Comparison of ENCODE assay signal across 3 cellular contexts in the genomic region with DNA sequence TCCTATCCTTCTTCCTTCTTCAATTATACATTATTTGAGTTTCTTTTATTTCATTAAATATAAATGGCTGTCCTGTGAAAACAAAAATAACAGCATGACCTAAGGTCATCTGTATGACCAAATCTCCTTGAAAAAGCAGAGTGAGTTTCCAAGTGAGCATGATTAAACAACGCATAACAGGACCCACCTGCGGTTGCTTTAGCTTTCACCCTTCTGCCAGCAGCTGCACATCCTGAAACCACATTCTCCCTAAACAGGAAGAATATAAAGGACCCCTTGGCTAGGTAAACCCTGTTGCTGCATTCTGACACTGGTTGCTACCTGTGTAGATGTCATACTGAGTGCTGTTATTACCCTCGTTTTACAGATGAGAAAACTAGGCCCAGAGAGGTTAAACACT.
A peak's percentile ranks its signal among the peaks of the same experiment; 100 is the strongest.
TF ChIP-seq lines count a peak whose summit lies in the region.

No MANE protein-coding gene starts in this region.

TF ChIP-seq in HepG2, 621 proteins besides CTCF, POLR2A, EP300 and RAD21 (continues in another document):
- TF ChIP-seq ZNF644 (CRISPR knock-in tag; IDR thresholded peaks at IDR 0.05; ENCODE audit: low read depth) (no peak), ATF7-NPFF (CRISPR knock-in tag; IDR thresholded peaks at IDR 0.05; ENCODE audit: low read depth) (no peak), ZNF292 (CRISPR knock-in tag; IDR thresholded peaks at IDR 0.05; ENCODE audit: borderline replicate concordance, low read depth) (no peak), ZNF747 (CRISPR knock-in tag; IDR thresholded peaks at IDR 0.05; ENCODE audit: borderline replicate concordance) (no peak), KLF16 (CRISPR knock-in tag; IDR thresholded peaks at IDR 0.05) (no peak), ZNF326 (CRISPR knock-in tag; IDR thresholded peaks at IDR 0.05; ENCODE audit: borderline replicate concordance) (no peak), HDAC2 (CRISPR knock-in tag; IDR thresholded peaks at IDR 0.05) (no peak)
- TF ChIP-seq, protein P1, sequence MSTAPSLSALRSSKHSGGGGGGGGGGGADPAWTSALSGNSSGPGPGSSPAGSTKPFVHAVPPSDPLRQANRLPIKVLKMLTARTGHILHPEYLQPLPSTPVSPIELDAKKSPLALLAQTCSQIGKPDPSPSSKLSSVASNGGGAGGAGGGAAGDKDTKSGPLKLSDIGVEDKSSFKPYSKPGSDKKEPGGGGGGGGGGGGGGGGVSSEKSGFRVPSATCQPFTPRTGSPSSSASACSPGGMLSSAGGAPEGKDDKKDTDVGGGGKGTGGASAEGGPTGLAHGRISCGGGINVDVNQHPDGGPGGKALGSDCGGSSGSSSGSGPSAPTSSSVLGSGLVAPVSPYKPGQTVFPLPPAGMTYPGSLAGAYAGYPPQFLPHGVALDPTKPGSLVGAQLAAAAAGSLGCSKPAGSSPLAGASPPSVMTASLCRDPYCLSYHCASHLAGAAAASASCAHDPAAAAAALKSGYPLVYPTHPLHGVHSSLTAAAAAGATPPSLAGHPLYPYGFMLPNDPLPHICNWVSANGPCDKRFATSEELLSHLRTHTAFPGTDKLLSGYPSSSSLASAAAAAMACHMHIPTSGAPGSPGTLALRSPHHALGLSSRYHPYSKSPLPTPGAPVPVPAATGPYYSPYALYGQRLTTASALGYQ (CRISPR knock-in tag; IDR thresholded peaks at IDR 0.05) = no peak
- TF ChIP-seq, protein P2, sequence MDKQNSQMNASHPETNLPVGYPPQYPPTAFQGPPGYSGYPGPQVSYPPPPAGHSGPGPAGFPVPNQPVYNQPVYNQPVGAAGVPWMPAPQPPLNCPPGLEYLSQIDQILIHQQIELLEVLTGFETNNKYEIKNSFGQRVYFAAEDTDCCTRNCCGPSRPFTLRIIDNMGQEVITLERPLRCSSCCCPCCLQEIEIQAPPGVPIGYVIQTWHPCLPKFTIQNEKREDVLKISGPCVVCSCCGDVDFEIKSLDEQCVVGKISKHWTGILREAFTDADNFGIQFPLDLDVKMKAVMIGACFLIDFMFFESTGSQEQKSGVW (CRISPR knock-in tag; IDR thresholded peaks at IDR 0.05; ENCODE audit: borderline replicate concordance) = no peak
- TF ChIP-seq, protein P3, sequence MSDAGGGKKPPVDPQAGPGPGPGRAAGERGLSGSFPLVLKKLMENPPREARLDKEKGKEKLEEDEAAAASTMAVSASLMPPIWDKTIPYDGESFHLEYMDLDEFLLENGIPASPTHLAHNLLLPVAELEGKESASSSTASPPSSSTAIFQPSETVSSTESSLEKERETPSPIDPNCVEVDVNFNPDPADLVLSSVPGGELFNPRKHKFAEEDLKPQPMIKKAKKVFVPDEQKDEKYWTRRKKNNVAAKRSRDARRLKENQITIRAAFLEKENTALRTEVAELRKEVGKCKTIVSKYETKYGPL (CRISPR knock-in tag; IDR thresholded peaks at IDR 0.05) = no peak
- TF ChIP-seq, protein P4, sequence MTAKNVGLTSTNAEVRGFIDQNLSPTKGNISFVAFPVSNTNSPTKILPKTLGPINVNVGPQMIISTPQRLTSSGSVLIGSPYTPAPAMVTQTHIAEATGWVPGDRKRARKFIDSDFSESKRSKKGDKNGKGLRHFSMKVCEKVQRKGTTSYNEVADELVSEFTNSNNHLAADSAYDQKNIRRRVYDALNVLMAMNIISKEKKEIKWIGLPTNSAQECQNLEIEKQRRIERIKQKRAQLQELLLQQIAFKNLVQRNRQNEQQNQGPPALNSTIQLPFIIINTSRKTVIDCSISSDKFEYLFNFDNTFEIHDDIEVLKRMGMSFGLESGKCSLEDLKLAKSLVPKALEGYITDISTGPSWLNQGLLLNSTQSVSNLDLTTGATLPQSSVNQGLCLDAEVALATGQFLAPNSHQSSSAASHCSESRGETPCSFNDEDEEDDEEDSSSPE (CRISPR knock-in tag; IDR thresholded peaks at IDR 0.05) = no peak
- TF ChIP-seq, protein P5, sequence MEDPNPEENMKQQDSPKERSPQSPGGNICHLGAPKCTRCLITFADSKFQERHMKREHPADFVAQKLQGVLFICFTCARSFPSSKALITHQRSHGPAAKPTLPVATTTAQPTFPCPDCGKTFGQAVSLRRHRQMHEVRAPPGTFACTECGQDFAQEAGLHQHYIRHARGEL (CRISPR knock-in tag; IDR thresholded peaks at IDR 0.05) = no peak
- TF ChIP-seq, protein P6, sequence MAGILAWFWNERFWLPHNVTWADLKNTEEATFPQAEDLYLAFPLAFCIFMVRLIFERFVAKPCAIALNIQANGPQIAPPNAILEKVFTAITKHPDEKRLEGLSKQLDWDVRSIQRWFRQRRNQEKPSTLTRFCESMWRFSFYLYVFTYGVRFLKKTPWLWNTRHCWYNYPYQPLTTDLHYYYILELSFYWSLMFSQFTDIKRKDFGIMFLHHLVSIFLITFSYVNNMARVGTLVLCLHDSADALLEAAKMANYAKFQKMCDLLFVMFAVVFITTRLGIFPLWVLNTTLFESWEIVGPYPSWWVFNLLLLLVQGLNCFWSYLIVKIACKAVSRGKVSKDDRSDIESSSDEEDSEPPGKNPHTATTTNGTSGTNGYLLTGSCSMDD (CRISPR knock-in tag; IDR thresholded peaks at IDR 0.05) = no peak

TF ChIP-seq in endothelial cell of umbilical vein, 7 proteins besides CTCF, POLR2A, EP300 and RAD21:
- TF ChIP-seq FOS (IDR thresholded peaks at IDR 0.05; ENCODE audit: borderline replicate concordance, insufficient read depth, low read length) (peak; percentile 11), GATA2 (IDR thresholded peaks at IDR 0.05; ENCODE audit: insufficient read depth, insufficient read length, low read depth, low read length) (no peak), POLR2AphosphoS5 (IDR thresholded peaks at IDR 0.05; ENCODE audit: insufficient read depth, low read depth, low read length) (no peak), MYC (IDR thresholded peaks at IDR 0.05; ENCODE audit: low read depth, low read length) (no peak)
TF ChIP-seq in endothelial cell of umbilical vein: peak in this region for 1.

TF ChIP-seq in WTC11, 78 proteins besides CTCF, POLR2A, EP300 and RAD21:
- TF ChIP-seq PRRX2 (CRISPR knock-in tag; IDR thresholded peaks at IDR 0.05) (no peak), ZNF121 (CRISPR knock-in tag; IDR thresholded peaks at IDR 0.05) (no peak), ZNF219 (CRISPR knock-in tag; IDR thresholded peaks at IDR 0.05; ENCODE audit: borderline replicate concordance) (no peak), NR1H2 (CRISPR knock-in tag; IDR thresholded peaks at IDR 0.05) (no peak)
- TF ChIP-seq, protein P7, sequence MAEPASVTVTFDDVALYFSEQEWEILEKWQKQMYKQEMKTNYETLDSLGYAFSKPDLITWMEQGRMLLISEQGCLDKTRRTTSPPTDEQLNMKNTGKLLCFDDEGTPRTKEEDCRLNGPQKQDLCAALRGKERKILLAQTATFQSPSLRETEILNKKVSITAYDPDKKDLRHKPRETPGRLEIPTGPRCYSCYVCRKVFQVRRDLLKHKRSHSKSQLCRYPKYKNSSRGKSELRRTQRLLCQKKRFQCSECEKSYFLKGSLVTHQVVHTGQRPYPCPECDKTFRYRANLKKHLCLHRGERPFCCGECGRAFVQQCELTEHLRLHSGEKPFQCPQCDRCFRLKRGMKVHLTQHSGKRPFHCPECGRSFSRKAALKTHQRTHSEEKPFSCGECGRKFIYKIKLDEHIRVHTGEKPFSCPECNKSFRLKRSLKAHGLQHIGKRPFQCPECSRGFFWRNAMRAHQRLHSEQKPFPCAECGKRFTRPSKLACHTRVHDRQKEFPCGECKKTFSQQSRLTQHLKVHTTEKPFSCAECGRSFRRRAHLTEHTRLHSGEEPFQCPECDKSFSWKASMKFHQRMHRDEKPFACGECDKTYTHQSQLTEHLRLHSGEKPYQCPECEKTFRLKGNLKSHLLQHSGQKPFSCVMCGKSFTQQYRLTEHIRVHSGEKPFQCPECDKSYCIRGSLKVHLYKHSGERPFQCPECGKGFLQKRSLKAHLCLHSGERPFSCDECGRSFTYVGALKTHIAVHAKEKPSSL (CRISPR knock-in tag; conservative IDR thresholded peaks at IDR 0.05) = no peak
- TF ChIP-seq, protein P8, sequence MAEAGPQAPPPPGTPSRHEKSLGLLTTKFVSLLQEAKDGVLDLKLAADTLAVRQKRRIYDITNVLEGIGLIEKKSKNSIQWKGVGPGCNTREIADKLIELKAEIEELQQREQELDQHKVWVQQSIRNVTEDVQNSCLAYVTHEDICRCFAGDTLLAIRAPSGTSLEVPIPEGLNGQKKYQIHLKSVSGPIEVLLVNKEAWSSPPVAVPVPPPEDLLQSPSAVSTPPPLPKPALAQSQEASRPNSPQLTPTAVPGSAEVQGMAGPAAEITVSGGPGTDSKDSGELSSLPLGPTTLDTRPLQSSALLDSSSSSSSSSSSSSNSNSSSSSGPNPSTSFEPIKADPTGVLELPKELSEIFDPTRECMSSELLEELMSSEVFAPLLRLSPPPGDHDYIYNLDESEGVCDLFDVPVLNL (CRISPR knock-in tag; IDR thresholded peaks at IDR 0.05; ENCODE audit: borderline replicate concordance, low read depth) = no peak
- TF ChIP-seq, protein P9, sequence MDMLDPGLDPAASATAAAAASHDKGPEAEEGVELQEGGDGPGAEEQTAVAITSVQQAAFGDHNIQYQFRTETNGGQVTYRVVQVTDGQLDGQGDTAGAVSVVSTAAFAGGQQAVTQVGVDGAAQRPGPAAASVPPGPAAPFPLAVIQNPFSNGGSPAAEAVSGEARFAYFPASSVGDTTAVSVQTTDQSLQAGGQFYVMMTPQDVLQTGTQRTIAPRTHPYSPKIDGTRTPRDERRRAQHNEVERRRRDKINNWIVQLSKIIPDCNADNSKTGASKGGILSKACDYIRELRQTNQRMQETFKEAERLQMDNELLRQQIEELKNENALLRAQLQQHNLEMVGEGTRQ (CRISPR knock-in tag; IDR thresholded peaks at IDR 0.05) = no peak
- TF ChIP-seq, protein P10, sequence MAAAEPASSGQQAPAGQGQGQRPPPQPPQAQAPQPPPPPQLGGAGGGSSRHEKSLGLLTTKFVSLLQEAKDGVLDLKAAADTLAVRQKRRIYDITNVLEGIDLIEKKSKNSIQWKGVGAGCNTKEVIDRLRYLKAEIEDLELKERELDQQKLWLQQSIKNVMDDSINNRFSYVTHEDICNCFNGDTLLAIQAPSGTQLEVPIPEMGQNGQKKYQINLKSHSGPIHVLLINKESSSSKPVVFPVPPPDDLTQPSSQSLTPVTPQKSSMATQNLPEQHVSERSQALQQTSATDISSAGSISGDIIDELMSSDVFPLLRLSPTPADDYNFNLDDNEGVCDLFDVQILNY (CRISPR knock-in tag; IDR thresholded peaks at IDR 0.05) = no peak
- TF ChIP-seq, protein P11, sequence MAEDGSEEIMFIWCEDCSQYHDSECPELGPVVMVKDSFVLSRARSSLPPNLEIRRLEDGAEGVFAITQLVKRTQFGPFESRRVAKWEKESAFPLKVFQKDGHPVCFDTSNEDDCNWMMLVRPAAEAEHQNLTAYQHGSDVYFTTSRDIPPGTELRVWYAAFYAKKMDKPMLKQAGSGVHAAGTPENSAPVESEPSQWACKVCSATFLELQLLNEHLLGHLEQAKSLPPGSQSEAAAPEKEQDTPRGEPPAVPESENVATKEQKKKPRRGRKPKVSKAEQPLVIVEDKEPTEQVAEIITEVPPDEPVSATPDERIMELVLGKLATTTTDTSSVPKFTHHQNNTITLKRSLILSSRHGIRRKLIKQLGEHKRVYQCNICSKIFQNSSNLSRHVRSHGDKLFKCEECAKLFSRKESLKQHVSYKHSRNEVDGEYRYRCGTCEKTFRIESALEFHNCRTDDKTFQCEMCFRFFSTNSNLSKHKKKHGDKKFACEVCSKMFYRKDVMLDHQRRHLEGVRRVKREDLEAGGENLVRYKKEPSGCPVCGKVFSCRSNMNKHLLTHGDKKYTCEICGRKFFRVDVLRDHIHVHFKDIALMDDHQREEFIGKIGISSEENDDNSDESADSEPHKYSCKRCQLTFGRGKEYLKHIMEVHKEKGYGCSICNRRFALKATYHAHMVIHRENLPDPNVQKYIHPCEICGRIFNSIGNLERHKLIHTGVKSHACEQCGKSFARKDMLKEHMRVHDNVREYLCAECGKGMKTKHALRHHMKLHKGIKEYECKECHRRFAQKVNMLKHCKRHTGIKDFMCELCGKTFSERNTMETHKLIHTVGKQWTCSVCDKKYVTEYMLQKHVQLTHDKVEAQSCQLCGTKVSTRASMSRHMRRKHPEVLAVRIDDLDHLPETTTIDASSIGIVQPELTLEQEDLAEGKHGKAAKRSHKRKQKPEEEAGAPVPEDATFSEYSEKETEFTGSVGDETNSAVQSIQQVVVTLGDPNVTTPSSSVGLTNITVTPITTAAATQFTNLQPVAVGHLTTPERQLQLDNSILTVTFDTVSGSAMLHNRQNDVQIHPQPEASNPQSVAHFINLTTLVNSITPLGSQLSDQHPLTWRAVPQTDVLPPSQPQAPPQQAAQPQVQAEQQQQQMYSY (CRISPR knock-in tag; IDR thresholded peaks at IDR 0.05) = no peak
- TF ChIP-seq, protein P12, sequence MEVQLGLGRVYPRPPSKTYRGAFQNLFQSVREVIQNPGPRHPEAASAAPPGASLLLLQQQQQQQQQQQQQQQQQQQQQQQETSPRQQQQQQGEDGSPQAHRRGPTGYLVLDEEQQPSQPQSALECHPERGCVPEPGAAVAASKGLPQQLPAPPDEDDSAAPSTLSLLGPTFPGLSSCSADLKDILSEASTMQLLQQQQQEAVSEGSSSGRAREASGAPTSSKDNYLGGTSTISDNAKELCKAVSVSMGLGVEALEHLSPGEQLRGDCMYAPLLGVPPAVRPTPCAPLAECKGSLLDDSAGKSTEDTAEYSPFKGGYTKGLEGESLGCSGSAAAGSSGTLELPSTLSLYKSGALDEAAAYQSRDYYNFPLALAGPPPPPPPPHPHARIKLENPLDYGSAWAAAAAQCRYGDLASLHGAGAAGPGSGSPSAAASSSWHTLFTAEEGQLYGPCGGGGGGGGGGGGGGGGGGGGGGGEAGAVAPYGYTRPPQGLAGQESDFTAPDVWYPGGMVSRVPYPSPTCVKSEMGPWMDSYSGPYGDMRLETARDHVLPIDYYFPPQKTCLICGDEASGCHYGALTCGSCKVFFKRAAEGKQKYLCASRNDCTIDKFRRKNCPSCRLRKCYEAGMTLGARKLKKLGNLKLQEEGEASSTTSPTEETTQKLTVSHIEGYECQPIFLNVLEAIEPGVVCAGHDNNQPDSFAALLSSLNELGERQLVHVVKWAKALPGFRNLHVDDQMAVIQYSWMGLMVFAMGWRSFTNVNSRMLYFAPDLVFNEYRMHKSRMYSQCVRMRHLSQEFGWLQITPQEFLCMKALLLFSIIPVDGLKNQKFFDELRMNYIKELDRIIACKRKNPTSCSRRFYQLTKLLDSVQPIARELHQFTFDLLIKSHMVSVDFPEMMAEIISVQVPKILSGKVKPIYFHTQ (CRISPR knock-in tag; IDR thresholded peaks at IDR 0.05) = no peak
